Comparison of ENCODE assay signal across 11 cellular contexts in genomic region chr7:76272872-76273271, GRCh38. TPM values are rescaled to one million over a fixed set of nuclear protein-coding genes. Genes with fewer than 3 reads are reported as not detected.
DNase-seq lines count a peak whose midpoint lies in the region; ATAC-seq and FAIRE-seq lines count a peak whose summit lies in the region.
"Had no signal": no experiment of that assay in that cellular context is flagged by ENCODE, and none has a peak within 500 bp of the region (broad histone marks: within the 10 kb centered on the region; RNA-seq: fewer than 3 reads in every experiment).

No MANE protein-coding gene starts in this region.

- intact Hi-C loops in activated T-helper 1 cell treated with anti-CD3 and anti-CD28 coated beads, Interleukin-12 subunit alpha, Interleukin-12 subunit beta, Interleukin-2, Interleukin-4 antibody, amounts not matched to agents 30 ng/mL and 10 ng/mL and 1 ng/mL, durations not matched to agents 14 hours and 24 hours and 36 hours (cut with micrococcal nuclease): no loop called here

- H3K36me3 Mint-ChIP-seq in activated T-helper 1 cell treated with anti-CD3 and anti-CD28 coated beads, Interleukin-12 subunit alpha, Interleukin-12 subunit beta, Interleukin-2, Interleukin-4 antibody, amounts not matched to agents 30 ng/mL and 10 ng/mL and 1 ng/mL, durations not matched to agents 14 hours and 24 hours and 36 hours (ENCODE audit: low read depth): no peaks in the 10 kb centered on the region

- 16 to 22% (median 18%) methylated on average over 6 of the region's 6 CpGs for WGBS in small intestine, 3 donors

- FAIRE-seq in small intestine (lab: Jason Lieb, UNC): no peak

- H3K4me3 Mint-ChIP-seq in stimulated activated naive CD8-positive, alpha-beta T cell treated with anti-CD3 and anti-CD28 coated beads, Interleukin-15, amount 100 ng/mL, for 72 hours: peak overlapping the region; percentile 69 to 74
- H3K4me3 Mint-ChIP-seq in activated T-helper 1 cell treated with anti-CD3 and anti-CD28 coated beads, Interleukin-12 subunit alpha, Interleukin-12 subunit beta, Interleukin-2, Interleukin-4 antibody, amounts not matched to agents 30 ng/mL and 10 ng/mL and 1 ng/mL, durations not matched to agents 14 hours and 24 hours and 36 hours: peak overlapping the region; percentile 9

- H3K27me3 Mint-ChIP-seq in stimulated activated naive CD8-positive, alpha-beta T cell treated with anti-CD3 and anti-CD28 coated beads, Interleukin-15, amount 100 ng/mL, for 72 hours: peaks cover 42% of the 10 kb centered on the region
- peaks cover 25% of the 10 kb centered on the region for H3K27me3 Mint-ChIP-seq in activated T-helper 1 cell treated with anti-CD3 and anti-CD28 coated beads, Interleukin-12 subunit alpha, Interleukin-12 subunit beta, Interleukin-2, Interleukin-4 antibody, amounts not matched to agents 30 ng/mL and 10 ng/mL and 1 ng/mL, durations not matched to agents 14 hours and 24 hours and 36 hours (ENCODE audit: insufficient read depth)

- ATAC-seq in stimulated activated naive CD8-positive, alpha-beta T cell treated with anti-CD3 and anti-CD28 coated beads, Interleukin-15, amount 100 ng/mL, for 72 hours: peak; percentile 44
- ATAC-seq in stimulated activated naive CD8-positive, alpha-beta T cell treated with anti-CD3 and anti-CD28 coated beads, Interleukin-15, Interleukin-2, amounts not matched to agents 100 U/mL and 50 U/mL, for 24 hours: no peak
- ATAC-seq in HG03066 (IDR thresholded peaks at IDR 0.05; ENCODE audit: low read depth, unreplicated experiment): peak; percentile 65

- H3K27ac ChIP-seq in small intestine (ENCODE audit: low read depth in 1 of 2, low read length in 1 of 2): no peak overlapping the region

- H3K9me3 ChIP-seq in small intestine (ENCODE audit: control insufficient read depth, low read depth): no peaks in the 10 kb centered on the region

- peak overlapping the region in 1 of 2 donors; percentile 91 for H3K27ac Mint-ChIP-seq in stimulated activated naive CD8-positive, alpha-beta T cell treated with anti-CD3 and anti-CD28 coated beads, Interleukin-15, amount 100 ng/mL, for 72 hours
- H3K27ac Mint-ChIP-seq in activated T-helper 1 cell treated with anti-CD3 and anti-CD28 coated beads, Interleukin-12 subunit alpha, Interleukin-12 subunit beta, Interleukin-2, Interleukin-4 antibody, amounts not matched to agents 30 ng/mL and 10 ng/mL and 1 ng/mL, durations not matched to agents 14 hours and 24 hours and 36 hours: peak overlapping the region; percentile 4

- no peak overlapping the region for H3K4me3 ChIP-seq in small intestine (ENCODE audit: low read depth in 1 of 2, low read length in 2 of 2)
- H3K4me3 ChIP-seq: lung had no signal

- H3K9me3 Mint-ChIP-seq in stimulated activated naive CD8-positive, alpha-beta T cell treated with anti-CD3 and anti-CD28 coated beads, Interleukin-15, amount 100 ng/mL, for 72 hours: no peaks in the 10 kb centered on the region
- no peaks in the 10 kb centered on the region for H3K9me3 Mint-ChIP-seq in activated T-helper 1 cell treated with anti-CD3 and anti-CD28 coated beads, Interleukin-12 subunit alpha, Interleukin-12 subunit beta, Interleukin-2, Interleukin-4 antibody, amounts not matched to agents 30 ng/mL and 10 ng/mL and 1 ng/mL, durations not matched to agents 14 hours and 24 hours and 36 hours

- peaks cover 5 to 11% of the 10 kb centered on the region in 2 donors for H3K27me3 ChIP-seq in small intestine (ENCODE audit: control insufficient read depth in 2 of 2, insufficient read depth in 2 of 2, low read length in 2 of 2)

- no peak for DNase-seq in stimulated activated naive CD8-positive, alpha-beta T cell treated with anti-CD3 and anti-CD28 coated beads, Interleukin-15, amount 100 ng/mL, for 72 hours
- no peak for DNase-seq in stimulated activated naive CD8-positive, alpha-beta T cell treated with anti-CD3 and anti-CD28 coated beads, Interleukin-15, Interleukin-2, amounts not matched to agents 100 U/mL and 50 U/mL, for 24 hours
- DNase-seq in activated T-helper 1 cell treated with anti-CD3 and anti-CD28 coated beads, Interleukin-12 subunit alpha, Interleukin-12 subunit beta, Interleukin-2, Interleukin-4 antibody, amounts not matched to agents 30 ng/mL and 10 ng/mL and 1 ng/mL, durations not matched to agents 14 hours and 24 hours and 36 hours (ENCODE audit: low spot score): no peak
- DNase-seq in activated effector memory CD4-positive, alpha-beta T cell treated with Interleukin-2 at 50 U/mL for 16 hours: no peak
- DNase-seq in cerebellum (ENCODE audit: low spot score) (no peak), AG08396 (ENCODE audit: low spot score) (no peak), small intestine (no peak)
- DNase-seq: KG1, NCI-H446 treated with DMSO at 0.1 percent for 48 hours had no signal

- H3K36me3 ChIP-seq in small intestine (ENCODE audit: control insufficient read depth in 2 of 2, insufficient read depth in 2 of 2, low read length in 2 of 2): no peaks in the 10 kb centered on the region

- H3K4me1 Mint-ChIP-seq in stimulated activated naive CD8-positive, alpha-beta T cell treated with anti-CD3 and anti-CD28 coated beads, Interleukin-15, amount 100 ng/mL, for 72 hours: peaks cover 34% of the 10 kb centered on the region
- peaks cover 31% of the 10 kb centered on the region for H3K4me1 Mint-ChIP-seq in activated T-helper 1 cell treated with anti-CD3 and anti-CD28 coated beads, Interleukin-12 subunit alpha, Interleukin-12 subunit beta, Interleukin-2, Interleukin-4 antibody, amounts not matched to agents 30 ng/mL and 10 ng/mL and 1 ng/mL, durations not matched to agents 14 hours and 24 hours and 36 hours (ENCODE audit: low read depth)

- H3K4me1 ChIP-seq in small intestine (ENCODE audit: control insufficient read depth in 2 of 2, insufficient read depth in 1 of 2, low read depth in 1 of 2, low read length in 1 of 2): no peaks in the 10 kb centered on the region

RNA-seq across cellular contexts. Expression of gene HSPB1, which starts 29.6 kb away (rescaled TPM):
- 78.4 and 87.2 TPM in 2 replicates for total RNA-seq in activated T-helper 1 cell treated with anti-CD3 and anti-CD28 coated beads, Interleukin-12 subunit alpha, Interleukin-12 subunit beta, Interleukin-2, Interleukin-4 antibody, amounts not matched to agents 30 ng/mL and 10 ng/mL and 1 ng/mL, durations not matched to agents 14 hours and 24 hours and 36 hours
- 11.9 TPM for total RNA-seq in cerebellum
- polyA plus RNA-seq in small intestine: 100 to 1,000 TPM in 2 of 3 donors, 10 to 100 TPM in 1; 77.4 to 253 (median 145) TPM
